ENCODE assay signal across 13 cellular contexts in the genomic region with DNA sequence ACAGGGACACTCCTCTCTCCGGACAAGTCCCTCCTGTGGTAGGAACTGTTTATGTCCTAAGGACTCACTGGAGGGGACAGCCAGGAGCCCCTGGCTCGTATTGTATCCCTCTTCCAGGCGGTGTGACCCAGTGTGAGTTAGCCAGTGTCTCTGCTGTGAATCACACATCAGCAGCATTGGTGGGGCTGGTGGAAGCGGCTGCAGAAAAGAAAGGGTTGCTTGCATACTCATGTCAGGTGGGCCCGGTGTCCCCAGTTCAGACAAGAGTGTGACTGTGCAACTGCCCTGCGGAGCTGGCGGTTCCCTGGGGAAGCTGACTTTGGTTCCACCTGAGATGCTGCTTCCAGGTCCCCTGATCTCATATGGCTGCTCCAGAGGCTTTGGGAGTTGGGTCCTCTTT.
DNase-seq lines count a peak whose midpoint lies in the region; ATAC-seq and TF ChIP-seq lines count a peak whose summit lies in the region.
"Had no signal": no experiment of that assay in that cellular context is flagged by ENCODE, and none has a peak within 500 bp of the region (broad histone marks: within the 10 kb centered on the region; RNA-seq: fewer than 3 reads in every experiment).

No MANE protein-coding gene starts in this region.

- peaks cover 0 to 14% (median 0%) of the 10 kb centered on the region in 4 donors for H3K36me3 ChIP-seq in transverse colon
- H3K36me3 ChIP-seq: HAP-1 had no signal

- peak overlapping the region; percentile 71 for H3K4me3 Mint-ChIP-seq in activated naive CD8-positive, alpha-beta T cell
- no peak overlapping the region for H3K4me3 Mint-ChIP-seq in activated naive CD8-positive, alpha-beta T cell treated with anti-CD3 and anti-CD28 coated beads for 36 hours
- H3K4me3 Mint-ChIP-seq in neural crest cell = peak overlapping the region; percentile 35

- H3K9me3 Mint-ChIP-seq in activated naive CD8-positive, alpha-beta T cell (ENCODE audit: low read depth) = no peaks in the 10 kb centered on the region
- H3K9me3 Mint-ChIP-seq in activated naive CD8-positive, alpha-beta T cell treated with anti-CD3 and anti-CD28 coated beads for 36 hours = no peaks in the 10 kb centered on the region
- H3K9me3 Mint-ChIP-seq in neural crest cell = no peaks in the 10 kb centered on the region
- H3K9me3 Mint-ChIP-seq: activated T-cell treated with anti-CD3 and anti-CD28 coated beads, Interleukin-2, amount 50 U/mL, for 4 hours had no signal

- H3K36me3 Mint-ChIP-seq in activated naive CD8-positive, alpha-beta T cell = no peaks in the 10 kb centered on the region
- no peaks in the 10 kb centered on the region for H3K36me3 Mint-ChIP-seq in activated naive CD8-positive, alpha-beta T cell treated with anti-CD3 and anti-CD28 coated beads for 36 hours
- peaks cover 2% of the 10 kb centered on the region for H3K36me3 Mint-ChIP-seq in neural crest cell (ENCODE audit: low read depth)

- H3K4me1 Mint-ChIP-seq in activated naive CD8-positive, alpha-beta T cell (ENCODE audit: low read depth) = peaks cover 72% of the 10 kb centered on the region
- H3K4me1 Mint-ChIP-seq in activated naive CD8-positive, alpha-beta T cell treated with anti-CD3 and anti-CD28 coated beads for 36 hours = peaks cover 65% of the 10 kb centered on the region
- H3K4me1 Mint-ChIP-seq in neural crest cell = peaks cover 65% of the 10 kb centered on the region

- TF ChIP-seq EP300 in transverse colon (IDR thresholded peaks at IDR 0.05; ENCODE audit: low read depth) = no peak

- no peak for ATAC-seq in activated CD4-positive, CD25-positive, alpha-beta regulatory T cell treated with anti-CD3 and anti-CD28 coated beads, Interleukin-2, amount 50 U/mL, for 24 hours
- ATAC-seq in HG02759 (IDR thresholded peaks at IDR 0.05; ENCODE audit: unreplicated experiment) = no peak
- ATAC-seq: activated T-cell treated with anti-CD3 and anti-CD28 coated beads, Interleukin-2, amount 50 U/mL, for 4 hours had no signal

- DNase-seq in activated naive CD8-positive, alpha-beta T cell treated with anti-CD3 and anti-CD28 coated beads for 36 hours = no peak
- DNase-seq in coronary artery (ENCODE audit: low spot score) = no peak
- no peak for DNase-seq in neural crest cell (ENCODE audit: low read depth, low spot score)
- DNase-seq in transverse colon = no peak
- DNase-seq in DMS53 (lab: John Stamatoyannopoulos, UW) = no peak
- DNase-seq: ACHN; activated T-cell treated with anti-CD3 and anti-CD28 coated beads, Interleukin-2, amount 50 U/mL, for 4 hours; GDM1; occipital lobe had no signal

- H3K27me3 Mint-ChIP-seq in activated naive CD8-positive, alpha-beta T cell = no peaks in the 10 kb centered on the region
- no peaks in the 10 kb centered on the region for H3K27me3 Mint-ChIP-seq in activated naive CD8-positive, alpha-beta T cell treated with anti-CD3 and anti-CD28 coated beads for 36 hours
- no peaks in the 10 kb centered on the region for H3K27me3 Mint-ChIP-seq in neural crest cell (ENCODE audit: low read depth)

- peaks cover 72 to 83% (median 76%) of the 10 kb centered on the region in 4 donors for H3K4me1 ChIP-seq in transverse colon

- H3K9me3 ChIP-seq in transverse colon = no peaks in the 10 kb centered on the region
- H3K9me3 ChIP-seq: HAP-1 had no signal

- 96% methylated on average over 7 of the region's 7 CpGs; no CpG with 5 or more reads in 1 of the 2 donors for WGBS in transverse colon (ENCODE audit: low coverage in 1 of 2), 2 donors

- in situ Hi-C loops in transverse colon (cut with MboI; ENCODE audit: low pct_ligation_motif_present in 1 of 4, low pct_unique_long_range_greater_than_20kb in 1 of 4, low sequenced_read_pairs in 3 of 4) = no loop called here

- no peak for TF ChIP-seq POLR2A in transverse colon (IDR thresholded peaks at IDR 0.05)

- H3K4me3 ChIP-seq in coronary artery (peak overlapping the region; percentile 11), transverse colon (no peak overlapping the region)
- H3K4me3 ChIP-seq: HAP-1 had no signal

- peak overlapping the region; percentile 35 for H3K27ac Mint-ChIP-seq in activated naive CD8-positive, alpha-beta T cell
- no peak overlapping the region for H3K27ac Mint-ChIP-seq in activated naive CD8-positive, alpha-beta T cell treated with anti-CD3 and anti-CD28 coated beads for 36 hours
- no peak overlapping the region for H3K27ac Mint-ChIP-seq in neural crest cell (ENCODE audit: unreplicated experiment)

- H3K27me3 ChIP-seq in transverse colon = no peaks in the 10 kb centered on the region

- intact Hi-C loops in transverse colon (cut with DNase I; ENCODE audit: low total_unique reads) = no loop called here

- H3K27ac ChIP-seq in coronary artery (peak overlapping the region; percentile 98 to 99), transverse colon (peak overlapping the region; percentile 94 to 96 (median 96))

- TF ChIP-seq CTCF in coronary artery (IDR thresholded peaks at IDR 0.05) (no peak), neural crest cell (conservative IDR thresholded peaks at IDR 0.05) (no peak), transverse colon (IDR thresholded peaks at IDR 0.05) (no peak)
